In genomic region chr9:75488714-75489100, GRCh38 we compare ENCODE assay signal across 17 cellular contexts.
DNase-seq lines count a peak whose midpoint lies in the region; ATAC-seq and TF ChIP-seq lines count a peak whose summit lies in the region.
"Had no signal": no experiment of that assay in that cellular context is flagged by ENCODE, and none has a peak within 500 bp of the region (broad histone marks: within the 10 kb centered on the region; RNA-seq: fewer than 3 reads in every experiment).

No MANE protein-coding gene starts in this region.

- CTCF ChIA-PET in CD8-positive, alpha-beta T cell (lab: Charles Lee) = no interaction called here

- no peak overlapping the region for H3K4me3 ChIP-seq in BLaER1
- H3K4me3 ChIP-seq in CD8-positive, alpha-beta T cell (ENCODE audit: low read depth, low read length) = no peak overlapping the region
- H3K4me3 ChIP-seq in mesenchymal stem cell (ENCODE audit: insufficient read depth in 1 of 2, low read depth in 1 of 2, low read length in 2 of 2) = no peak overlapping the region
- H3K4me3 ChIP-seq: BLaER1 treated with 17β-estradiol and CSF1 and Interleukin-3, amounts not matched to agents 10 nM and 100 nM had no signal

- H3K27ac Mint-ChIP-seq in CD8-positive, alpha-beta T cell = no peak overlapping the region
- H3K27ac Mint-ChIP-seq: CD8-positive, alpha-beta memory T cell had no signal

- H3K18ac ChIP-seq in mesenchymal stem cell (ENCODE audit: low read depth in 1 of 2, low read length in 2 of 2) = no peak overlapping the region

- H3K27me3 Mint-ChIP-seq in CD8-positive, alpha-beta T cell (ENCODE audit: low read depth) = peaks cover 2% of the 10 kb centered on the region

- H2AK5ac ChIP-seq in mesenchymal stem cell (ENCODE audit: low read length, severe bottlenecking) = no peak overlapping the region

- DNase-seq in NCI-H1092 treated with DMSO at 0.1 percent for 48 hours (lab: John Stamatoyannopoulos, UW) (peak; percentile 46), globus pallidus (ENCODE audit: low spot score) (peak; percentile 18), putamen (ENCODE audit: low spot score) (peak; percentile 26), NCI-H2171 treated with DMSO at 0.1 percent for 48 hours (lab: John Stamatoyannopoulos, UW) (no peak), mesenchymal stem cell (no peak)
- no peak for DNase-seq in CD8-positive, alpha-beta T cell
- DNase-seq: CD8-positive, alpha-beta memory T cell; GDM1; KBM-7; NCI-H1694 treated with DMSO at 0.1 percent for 48 hours; NCI-H2227 treated with DMSO at 0.1 percent for 48 hours; NCI-H510A; NK-92 treated with Interleukin-12 subunit alpha and Interleukin-12 subunit beta, amount 100 ng/mL, for 24 hours had no signal

- H3K9me3 Mint-ChIP-seq in CD8-positive, alpha-beta T cell = no peaks in the 10 kb centered on the region

- H3K79me1 ChIP-seq in mesenchymal stem cell (replicated peaks; ENCODE audit: low read length, poor library complexity, severe bottlenecking) = no peaks in the 10 kb centered on the region

- no peak overlapping the region for H2BK12ac ChIP-seq in mesenchymal stem cell (ENCODE audit: low read length in 2 of 2)

- H3K36me3 Mint-ChIP-seq in CD8-positive, alpha-beta T cell = no peaks in the 10 kb centered on the region
- H3K36me3 Mint-ChIP-seq: CD8-positive, alpha-beta memory T cell had no signal

- no peak overlapping the region for H2AFZ ChIP-seq in mesenchymal stem cell (ENCODE audit: low read depth, low read length)

- no peak overlapping the region for H2BK120ac ChIP-seq in mesenchymal stem cell (ENCODE audit: low read depth, low read length)

- H2BK5ac ChIP-seq in mesenchymal stem cell (ENCODE audit: low read depth, low read length, poor library complexity, severe bottlenecking) = no peak overlapping the region

- H3K4me2 ChIP-seq in BLaER1 = peak overlapping the region; percentile 51; the same call in 1 of the 2 replicates
- no peak overlapping the region for H3K4me2 ChIP-seq in mesenchymal stem cell (ENCODE audit: low read length, poor library complexity, severe bottlenecking)

- POLR2A ChIA-PET in CD8-positive, alpha-beta T cell (lab: Charles Lee) = no interaction called here

- H3K4me1 ChIP-seq in BLaER1 = peaks cover 24% of the 10 kb centered on the region
- no peaks in the 10 kb centered on the region for H3K4me1 ChIP-seq in CD8-positive, alpha-beta T cell (ENCODE audit: insufficient read depth, low read length)
- H3K4me1 ChIP-seq in mesenchymal stem cell (ENCODE audit: control insufficient read depth, insufficient read depth, low read depth, low read length) = no peaks in the 10 kb centered on the region

- H3K14ac ChIP-seq in mesenchymal stem cell (ENCODE audit: low read length in 2 of 2) = no peak overlapping the region

- no peak overlapping the region for H3K9ac ChIP-seq in BLaER1
- H3K9ac ChIP-seq in mesenchymal stem cell (ENCODE audit: low read length) = no peak overlapping the region
- H3K9ac ChIP-seq: BLaER1 treated with 17β-estradiol and CSF1 and Interleukin-3, amounts not matched to agents 10 nM and 100 nM had no signal

- no peak for ATAC-seq in CD8-positive, alpha-beta T cell
- ATAC-seq: Panc1, SK-N-SH treated with all-trans-retinoic acid at 6 μM for 48 hours had no signal

- no peaks in the 10 kb centered on the region for H3K4me1 Mint-ChIP-seq in CD8-positive, alpha-beta T cell (ENCODE audit: low read depth)
- H3K4me1 Mint-ChIP-seq: CD8-positive, alpha-beta memory T cell had no signal

- H3K36me3 ChIP-seq in BLaER1 (no peaks in the 10 kb centered on the region), mesenchymal stem cell (ENCODE audit: control insufficient read depth in 1 of 2, insufficient read depth in 2 of 2, low read depth in 1 of 2, low read length in 2 of 2) (no peaks in the 10 kb centered on the region)
- H3K36me3 ChIP-seq in CD8-positive, alpha-beta T cell (ENCODE audit: insufficient read depth, low read length) = no peaks in the 10 kb centered on the region
- H3K36me3 ChIP-seq: BLaER1 treated with 17β-estradiol and CSF1 and Interleukin-3, amounts not matched to agents 10 nM and 100 nM had no signal

- intact Hi-C loops in CD8-positive, alpha-beta T cell (cut with DNase I, micrococcal nuclease) = no loop called here

- H4K20me1 ChIP-seq in BLaER1 = no peaks in the 10 kb centered on the region
- H4K20me1 ChIP-seq: BLaER1 treated with 17β-estradiol and CSF1 and Interleukin-3, amounts not matched to agents 10 nM and 100 nM had no signal

- TF ChIP-seq CTCF in CD8-positive, alpha-beta T cell (IDR thresholded peaks at IDR 0.05) = no peak

- H4K8ac ChIP-seq in mesenchymal stem cell (ENCODE audit: low read length) = no peak overlapping the region

- 81% methylated on average over 5 of the region's 6 CpGs for WGBS in mesenchymal stem cell

- H4K91ac ChIP-seq in mesenchymal stem cell (ENCODE audit: low read length) = no peak overlapping the region

- H3K27me3 ChIP-seq in BLaER1 (no peaks in the 10 kb centered on the region), mesenchymal stem cell (ENCODE audit: control insufficient read depth in 1 of 2, insufficient read depth in 1 of 2, low read length in 2 of 2) (no peaks in the 10 kb centered on the region)
- H3K27me3 ChIP-seq in CD8-positive, alpha-beta T cell (ENCODE audit: insufficient read depth, low read length) = no peaks in the 10 kb centered on the region
- H3K27me3 ChIP-seq: BLaER1 treated with 17β-estradiol and CSF1 and Interleukin-3, amounts not matched to agents 10 nM and 100 nM had no signal

- no peak overlapping the region for H3K4ac ChIP-seq in mesenchymal stem cell (ENCODE audit: low read depth in 1 of 2, low read length in 2 of 2)

- no peak overlapping the region for H2BK15ac ChIP-seq in mesenchymal stem cell (ENCODE audit: low read depth, poor library complexity, severe bottlenecking)

- H3K23ac ChIP-seq in mesenchymal stem cell (ENCODE audit: low read length in 2 of 2) = no peak overlapping the region

- H3K9me3 ChIP-seq in BLaER1 = peaks cover 24% of the 10 kb centered on the region
- no peaks in the 10 kb centered on the region for H3K9me3 ChIP-seq in CD8-positive, alpha-beta T cell (ENCODE audit: low read length)
- no peaks in the 10 kb centered on the region for H3K9me3 ChIP-seq in mesenchymal stem cell (ENCODE audit: control insufficient read depth, low read length)

- no peak overlapping the region for H3K4me3 Mint-ChIP-seq in CD8-positive, alpha-beta T cell
- H3K4me3 Mint-ChIP-seq: CD8-positive, alpha-beta memory T cell had no signal

- no peak overlapping the region for H3K27ac ChIP-seq in BLaER1
- H3K27ac ChIP-seq in CD8-positive, alpha-beta T cell (ENCODE audit: low read depth, low read length) = no peak overlapping the region
- no peak overlapping the region for H3K27ac ChIP-seq in mesenchymal stem cell (ENCODE audit: low read length, poor library complexity, severe bottlenecking)
- H3K27ac ChIP-seq: BLaER1 treated with 17β-estradiol and CSF1 and Interleukin-3, amounts not matched to agents 10 nM and 100 nM had no signal

Comparison
In these comparisons a context has a peak if more than half of its experiments do, and no peak if none do; other contexts are left out.
1. DNase-seq: peak in NCI-H1092 treated with DMSO at 0.1 percent for 48 hours (single experiment), globus pallidus (single experiment) and putamen (single experiment); none in CD8-positive, alpha-beta T cell (0 of 7), NCI-H2171 treated with DMSO at 0.1 percent for 48 hours (single experiment) and mesenchymal stem cell (single experiment).